In genomic region chr6:145815875-145816274, GRCh38 we compare ENCODE assay signal across 9 cellular contexts. TPM values are rescaled to one million over a fixed set of nuclear protein-coding genes. Genes with fewer than 3 reads are reported as not detected.
DNase-seq lines count a peak whose midpoint lies in the region; ATAC-seq and TF ChIP-seq lines count a peak whose summit lies in the region.
"Had no signal": no experiment of that assay in that cellular context is flagged by ENCODE, and none has a peak within 500 bp of the region (broad histone marks: within the 10 kb centered on the region; RNA-seq: fewer than 3 reads in every experiment).

No MANE protein-coding gene starts in this region.

- no peak for ATAC-seq in GM18867 (IDR thresholded peaks at IDR 0.05; ENCODE audit: unreplicated experiment)

- H3K4me3 Mint-ChIP-seq in T-helper 1 cell treated with Interleukin-12 subunit alpha and Interleukin-12 subunit beta and Interleukin-4 antibody, amounts not matched to agents 30 μg/mL and 1 μg/mL, for 36 hours = peak overlapping the region; percentile 91

- H3K27ac Mint-ChIP-seq in T-helper 1 cell treated with Interleukin-12 subunit alpha and Interleukin-12 subunit beta and Interleukin-4 antibody, amounts not matched to agents 30 μg/mL and 1 μg/mL, for 36 hours = no peak overlapping the region

- DNase-seq in T-helper 1 cell (no peak), SK-N-DZ (ENCODE audit: low spot score) (peak; percentile 17), fibroblast of villous mesenchyme (ENCODE audit: low read depth) (peak; percentile 18), skeletal muscle cell (ENCODE audit: low read depth) (no peak), NCI-H1436 (lab: John Stamatoyannopoulos, UW) (no peak)
- no peak for DNase-seq in stimulated activated naive CD4-positive, alpha-beta T cell (lab: John Stamatoyannopoulos, UW)

- TF ChIP-seq CTCF in fibroblast of villous mesenchyme (IDR thresholded peaks at IDR 0.05; ENCODE audit: insufficient read depth, low read depth, low read length) = no peak

- H3K4me3 ChIP-seq in fibroblast of villous mesenchyme (ENCODE audit: low read depth, low read length) = peak overlapping the region; percentile 86
- H3K4me3 ChIP-seq in skeletal muscle cell (ENCODE audit: low read depth, low read length) = peak overlapping the region; percentile 78

- H3K36me3 Mint-ChIP-seq in T-helper 1 cell treated with Interleukin-12 subunit alpha and Interleukin-12 subunit beta and Interleukin-4 antibody, amounts not matched to agents 30 μg/mL and 1 μg/mL, for 36 hours (ENCODE audit: low read depth) = no peaks in the 10 kb centered on the region

- peaks cover 36% of the 10 kb centered on the region for H3K4me1 Mint-ChIP-seq in T-helper 1 cell treated with Interleukin-12 subunit alpha and Interleukin-12 subunit beta and Interleukin-4 antibody, amounts not matched to agents 30 μg/mL and 1 μg/mL, for 36 hours (ENCODE audit: low read depth)

- H3K27me3 Mint-ChIP-seq in T-helper 1 cell treated with Interleukin-12 subunit alpha and Interleukin-12 subunit beta and Interleukin-4 antibody, amounts not matched to agents 30 μg/mL and 1 μg/mL, for 36 hours (ENCODE audit: low read depth) = no peaks in the 10 kb centered on the region

- no peaks in the 10 kb centered on the region for H3K9me3 Mint-ChIP-seq in T-helper 1 cell treated with Interleukin-12 subunit alpha and Interleukin-12 subunit beta and Interleukin-4 antibody, amounts not matched to agents 30 μg/mL and 1 μg/mL, for 36 hours
- H3K9me3 Mint-ChIP-seq: activated naive CD4-positive, alpha-beta T cell treated with anti-CD3 and anti-CD28 coated beads, Interleukin-2, amount 50 U/mL, for 72 hours had no signal

RNA-seq across cellular contexts. Expression of gene FBXO30, which starts 1.3 kb away (rescaled TPM):
- 8.2 and 9.3 TPM in 2 replicates for polyA plus RNA-seq in SK-N-DZ (2014; cell fraction: cytosol; rRNA removed)
- polyA plus RNA-seq in SK-N-DZ (2014; cell fraction: nucleus; rRNA removed) = 8.1 and 8.7 TPM in 2 replicates
- 8.7 and 16.0 TPM in 2 replicates for total RNA-seq in fibroblast of villous mesenchyme

Comparison
In these comparisons a context has a peak if more than half of its experiments do, and no peak if none do; other contexts are left out.
1. DNase-seq: peak in SK-N-DZ (single experiment) and fibroblast of villous mesenchyme (single experiment); none in T-helper 1 cell (0 of 5), skeletal muscle cell (single experiment), NCI-H1436 (single experiment) and stimulated activated naive CD4-positive, alpha-beta T cell (0 of 6).